In the genomic region with DNA sequence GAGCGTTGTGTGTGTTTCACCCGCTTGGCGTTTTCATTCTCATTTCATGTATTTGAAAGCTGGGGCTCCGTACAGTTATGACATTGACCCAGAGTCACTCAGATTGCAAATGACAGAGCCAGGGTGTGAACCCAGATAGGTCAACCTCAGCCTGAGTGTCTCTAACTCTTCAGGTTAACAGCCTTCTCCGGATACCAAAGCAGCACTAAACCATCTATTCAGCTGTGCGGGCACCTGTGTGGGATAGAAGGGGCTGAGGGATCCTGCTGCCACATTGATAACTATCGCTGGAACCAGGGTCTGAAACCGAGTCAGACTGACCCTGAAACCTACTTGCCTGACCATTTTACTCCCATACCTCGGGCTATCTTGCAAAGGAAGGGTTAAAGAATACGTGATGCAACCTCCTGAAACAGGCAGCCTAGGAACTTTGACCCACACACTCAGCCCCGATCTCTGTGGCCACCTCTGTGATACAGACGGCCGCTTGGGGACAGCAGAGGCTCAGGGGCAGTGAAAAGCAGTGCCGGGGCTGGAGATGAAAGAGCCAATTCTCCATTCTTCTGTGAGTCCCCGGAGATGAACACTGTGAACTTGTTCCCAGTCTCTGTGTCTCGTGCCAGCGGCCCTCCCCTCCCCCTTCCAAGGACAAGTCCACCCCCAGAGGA, we compare ENCODE assay signal across 10 cellular contexts.
DNase-seq lines count a peak whose midpoint lies in the region; ATAC-seq and TF ChIP-seq lines count a peak whose summit lies in the region.
"Had no signal": no experiment of that assay in that cellular context is flagged by ENCODE, and none has a peak within 500 bp of the region (broad histone marks: within the 10 kb centered on the region; RNA-seq: fewer than 3 reads in every experiment).

No MANE protein-coding gene starts in this region.

- peak; percentile 28 for TF ChIP-seq CTCF in GM13976 (IDR thresholded peaks at IDR 0.05; ENCODE audit: borderline replicate concordance, control extremely low read depth, extremely low read depth, insufficient read depth, missing control alignments)
- peak; percentile 84 to 96 (median 88) for TF ChIP-seq CTCF in right lobe of liver (IDR thresholded peaks at IDR 0.05)

- no peaks in the 10 kb centered on the region for H3K36me3 Mint-ChIP-seq in activated T-cell treated with anti-CD3 and anti-CD28 coated beads, Interleukin-2, amount 50 U/mL, for 24 hours (ENCODE audit: low read depth)

- ATAC-seq in right lobe of liver (peak; percentile 99 to 100 (median 99)), HG02610 (IDR thresholded peaks at IDR 0.05; ENCODE audit: unreplicated experiment) (no peak)

- H3K4me1 ChIP-seq in right lobe of liver = peaks cover 0 to 9% (median 0%) of the 10 kb centered on the region in 4 donors

- no peaks in the 10 kb centered on the region for H3K36me3 ChIP-seq in right lobe of liver
- H3K36me3 ChIP-seq: ovary, SJSA1 had no signal

- H3K27ac Mint-ChIP-seq in activated T-cell treated with anti-CD3 and anti-CD28 coated beads, Interleukin-2, amount 50 U/mL, for 24 hours = no peak overlapping the region

- no peaks in the 10 kb centered on the region for H3K4me1 Mint-ChIP-seq in activated T-cell treated with anti-CD3 and anti-CD28 coated beads, Interleukin-2, amount 50 U/mL, for 24 hours (ENCODE audit: low read depth)

- in situ Hi-C loops in GM13976 (cut with MboI; ENCODE audit: low sequenced_read_pairs, unreplicated experiment) = loop anchor here (25.0 kb wide), 1 partner anchor 781 kb away; no protein-coding TSS in a partner anchor

- no peak for TF ChIP-seq POLR2A in right lobe of liver (IDR thresholded peaks at IDR 0.05)

- peak overlapping the region; percentile 39 to 50 (median 40) for H3K4me3 ChIP-seq in right lobe of liver
- H3K4me3 ChIP-seq: ovary, SJSA1 had no signal

- 9% methylated on average over 14 of the region's 17 CpGs for WGBS in right lobe of liver (ENCODE audit: insufficient coverage, low coverage, low lambda C conversion rate, missing lambda C conversion rate)

- H3K27ac ChIP-seq in right lobe of liver = peak overlapping the region; percentile 18 to 61 (median 59)
- H3K27ac ChIP-seq: ovary, SJSA1 had no signal

- H3K9me3 Mint-ChIP-seq in activated T-cell treated with anti-CD3 and anti-CD28 coated beads, Interleukin-2, amount 50 U/mL, for 24 hours = no peaks in the 10 kb centered on the region

- intact Hi-C loops in right lobe of liver (cut with DNase I) = loop anchor here in 1 of 2 donors (10.0 kb wide), 1 partner anchor 244 kb away; no protein-coding TSS in a partner anchor

- no peaks in the 10 kb centered on the region for H3K27me3 ChIP-seq in right lobe of liver
- H3K27me3 ChIP-seq: ovary, SJSA1 had no signal

- DNase-seq in GM13976 (ENCODE audit: low spot score) (peak; percentile 39), NCI-H82 (lab: John Stamatoyannopoulos, UW) (peak; percentile 61), dedifferentiated amniotic fluid mesenchymal stem cell (ENCODE audit: extremely low spot score) (peak; percentile 16), right lobe of liver (peak; percentile 87 to 92 (median 89)), ureter (ENCODE audit: low spot score) (peak; percentile 75)
- no peak for DNase-seq in activated T-cell treated with anti-CD3 and anti-CD28 coated beads, Interleukin-2, amount 50 U/mL, for 24 hours
- no peak for DNase-seq in activated CD4-positive, alpha-beta T cell treated with anti-CD3 and anti-CD28 coated beads, Interleukin-2, amount 50 U/mL, for 4 hours

- H3K4me3 Mint-ChIP-seq in activated T-cell treated with anti-CD3 and anti-CD28 coated beads, Interleukin-2, amount 50 U/mL, for 24 hours = no peak overlapping the region

- H3K9me3 ChIP-seq in right lobe of liver = no peaks in the 10 kb centered on the region
- H3K9me3 ChIP-seq: ovary, SJSA1 had no signal

- H3K27me3 Mint-ChIP-seq in activated T-cell treated with anti-CD3 and anti-CD28 coated beads, Interleukin-2, amount 50 U/mL, for 24 hours = peaks cover 13% of the 10 kb centered on the region

Comparison
In these comparisons a context has a peak if more than half of its experiments do, and no peak if none do; other contexts are left out.
1. DNase-seq: peak in GM13976 (single experiment), NCI-H82 (single experiment), dedifferentiated amniotic fluid mesenchymal stem cell (single experiment), right lobe of liver (3 of 3) and ureter (single experiment); none in activated T-cell treated with anti-CD3 and anti-CD28 coated beads, Interleukin-2, amount 50 U/mL, for 24 hours (single experiment) and activated CD4-positive, alpha-beta T cell treated with anti-CD3 and anti-CD28 coated beads, Interleukin-2, amount 50 U/mL, for 4 hours (0 of 2).